ENCODE assay signal across 8 cellular contexts in genomic region chr14:103607039-103607668, GRCh38. TPM values are rescaled to one million over a fixed set of nuclear protein-coding genes. Genes with fewer than 3 reads are reported as not detected.
DNase-seq lines count a peak whose midpoint lies in the region; ATAC-seq and TF ChIP-seq lines count a peak whose summit lies in the region.

No MANE protein-coding gene starts in this region.

- POLR2A ChIA-PET in WTC11 (lab: Charles Lee) = interaction anchor here (0.5 kb wide), 2 partner anchors 43 to 1078 kb away, joined by 3 to 4 read pairs; no protein-coding TSS in a partner anchor

- ATAC-seq in HG02759 (IDR thresholded peaks at IDR 0.05; ENCODE audit: unreplicated experiment) = peak; percentile 70
- ATAC-seq in WTC11 = peak; percentile 66

- no peak overlapping the region for H3K27ac Mint-ChIP-seq in WTC11

- DNase-seq in GF-D8 (lab: John Stamatoyannopoulos, UW) (peak; percentile 71), NCI-H2171 treated with DMSO at 0.1 percent for 48 hours (lab: John Stamatoyannopoulos, UW) (peak; percentile 98), WTC11 (ENCODE audit: low spot score) (peak; percentile 47), cerebellum (ENCODE audit: low spot score) (peak; percentile 43), kidney tubule cell (ENCODE audit: low spot score) (peak; percentile 71), mesenteric fat pad (ENCODE audit: low spot score) (no peak)
- peak; percentile 24 to 29 for DNase-seq in stimulated activated CD4-positive, alpha-beta T cell treated with anti-CD3 and anti-CD28 coated beads, Interleukin-4, amount 100 ng/mL, for 4 hours

- no peak for TF ChIP-seq CTCF in WTC11 (IDR thresholded peaks at IDR 0.05)

- CTCF ChIA-PET in WTC11 (lab: Charles Lee) = interaction anchor here (1.1 to 1.6 kb wide), 3 partner anchors 87 to 471 kb away, joined by 3 to 8 read pairs (median 3); no protein-coding TSS in a partner anchor

- H3K9me3 Mint-ChIP-seq in WTC11 = peaks cover 13% of the 10 kb centered on the region

- peaks cover 44% of the 10 kb centered on the region for H3K27me3 Mint-ChIP-seq in WTC11 (ENCODE audit: low read depth)

- H3K4me3 Mint-ChIP-seq in WTC11 = peak overlapping the region; percentile 28

- peaks cover 14% of the 10 kb centered on the region for H3K4me1 Mint-ChIP-seq in WTC11

- peaks cover 12% of the 10 kb centered on the region for H3K36me3 Mint-ChIP-seq in WTC11

TF ChIP-seq in WTC11, 78 proteins besides CTCF, POLR2A, EP300 and RAD21 (continues in another document):
- TF ChIP-seq SMAD4 (CRISPR knock-in tag; IDR thresholded peaks at IDR 0.05) = no peak
- TF ChIP-seq ZNF121 (CRISPR knock-in tag; IDR thresholded peaks at IDR 0.05) = peak; percentile 1; the same call in 1 of the 2 replicates
- 0 out of 2 replicates have a peak, but pooled peaks have one; percentile 39 for TF ChIP-seq ZNF281 (CRISPR knock-in tag; IDR thresholded peaks at IDR 0.05)
- TF ChIP-seq ZNF317 (CRISPR knock-in tag; IDR thresholded peaks at IDR 0.05; ENCODE audit: borderline replicate concordance, low read depth) = 0 out of 2 replicates have a peak, but pooled peaks have one; percentile 37
- TF ChIP-seq MXD4 (CRISPR knock-in tag; IDR thresholded peaks at IDR 0.05; ENCODE audit: borderline replicate concordance) = no peak
- peak; percentile 67; the same call in 1 of the 2 replicates for TF ChIP-seq FOXK1 (CRISPR knock-in tag; IDR thresholded peaks at IDR 0.05)
- 0 out of 2 replicates have a peak, but pooled peaks have one; percentile 20 for TF ChIP-seq MYBL2 (CRISPR knock-in tag; IDR thresholded peaks at IDR 0.05)
- no peak for TF ChIP-seq NFE2L1 (CRISPR knock-in tag; IDR thresholded peaks at IDR 0.05)
- TF ChIP-seq ARID4B (CRISPR knock-in tag; IDR thresholded peaks at IDR 0.05; ENCODE audit: borderline replicate concordance) = peak; percentile 73; the same call in 1 of the 2 replicates
- no peak for TF ChIP-seq RELA (CRISPR knock-in tag; IDR thresholded peaks at IDR 0.05; ENCODE audit: borderline replicate concordance)
- TF ChIP-seq FOXP1 (CRISPR knock-in tag; IDR thresholded peaks at IDR 0.05; ENCODE audit: borderline replicate concordance) = peak; percentile 65
- no peak for TF ChIP-seq ZNF138 (CRISPR knock-in tag; conservative IDR thresholded peaks at IDR 0.05)
- no peak for TF ChIP-seq KAT7 (CRISPR knock-in tag; IDR thresholded peaks at IDR 0.05; ENCODE audit: borderline replicate concordance)
- no peak for TF ChIP-seq EMX1 (CRISPR knock-in tag; IDR thresholded peaks at IDR 0.05)
- TF ChIP-seq GTF2I (CRISPR knock-in tag; conservative IDR thresholded peaks at IDR 0.05) = no peak
- no peak for TF ChIP-seq ZNF671 (CRISPR knock-in tag; IDR thresholded peaks at IDR 0.05)
- TF ChIP-seq NFATC4 (CRISPR knock-in tag; IDR thresholded peaks at IDR 0.05) = no peak
- TF ChIP-seq PREB (CRISPR knock-in tag; IDR thresholded peaks at IDR 0.05; ENCODE audit: borderline replicate concordance) = no peak
- TF ChIP-seq IRF1 (CRISPR knock-in tag; IDR thresholded peaks at IDR 0.05) = no peak
- TF ChIP-seq ETV6 (CRISPR knock-in tag; IDR thresholded peaks at IDR 0.05) = peak; percentile 52; the same call in 1 of the 2 replicates
- no peak for TF ChIP-seq CBFB (CRISPR knock-in tag; IDR thresholded peaks at IDR 0.05; ENCODE audit: low read depth)
- no peak for TF ChIP-seq CREB1 (CRISPR knock-in tag; IDR thresholded peaks at IDR 0.05)
- no peak for TF ChIP-seq NR3C1 (CRISPR knock-in tag; conservative IDR thresholded peaks at IDR 0.05; ENCODE audit: low read depth)
- no peak for TF ChIP-seq OVOL2 (CRISPR knock-in tag; IDR thresholded peaks at IDR 0.05; ENCODE audit: borderline replicate concordance)
- TF ChIP-seq TEAD1 (CRISPR knock-in tag; IDR thresholded peaks at IDR 0.05) = peak; percentile 51; the same call in 1 of the 2 replicates
- no peak for TF ChIP-seq ZNF263 (CRISPR knock-in tag; IDR thresholded peaks at IDR 0.05; ENCODE audit: low read depth)

RNA-seq across cellular contexts. Expression of gene KLC1, which starts 21.9 kb away (rescaled TPM):
- total RNA-seq in WTC11 (2021) = 134 to 171 TPM (median 147 TPM) in 3 replicates
- total RNA-seq in cerebellum = 338 TPM
- total RNA-seq in mesenteric fat pad = 200 TPM

RNA-seq across cellular contexts. Expression of gene COA8, which starts 44.4 kb away (rescaled TPM):
- total RNA-seq in WTC11 (2021) = 34.7 to 36.7 TPM (median 36.4 TPM) in 3 replicates
- 23.4 TPM for total RNA-seq in cerebellum
- total RNA-seq in mesenteric fat pad = 45.8 TPM

RNA-seq across cellular contexts. Expression of gene BAG5, which starts 44.7 kb away (rescaled TPM):
- 23.9 to 29.2 TPM (median 24.8 TPM) in 3 replicates for total RNA-seq in WTC11 (2021)
- 27.2 TPM for total RNA-seq in cerebellum
- total RNA-seq in mesenteric fat pad = 55.1 TPM
